1 cellular context compared by ENCODE assay signal in the genomic region with DNA sequence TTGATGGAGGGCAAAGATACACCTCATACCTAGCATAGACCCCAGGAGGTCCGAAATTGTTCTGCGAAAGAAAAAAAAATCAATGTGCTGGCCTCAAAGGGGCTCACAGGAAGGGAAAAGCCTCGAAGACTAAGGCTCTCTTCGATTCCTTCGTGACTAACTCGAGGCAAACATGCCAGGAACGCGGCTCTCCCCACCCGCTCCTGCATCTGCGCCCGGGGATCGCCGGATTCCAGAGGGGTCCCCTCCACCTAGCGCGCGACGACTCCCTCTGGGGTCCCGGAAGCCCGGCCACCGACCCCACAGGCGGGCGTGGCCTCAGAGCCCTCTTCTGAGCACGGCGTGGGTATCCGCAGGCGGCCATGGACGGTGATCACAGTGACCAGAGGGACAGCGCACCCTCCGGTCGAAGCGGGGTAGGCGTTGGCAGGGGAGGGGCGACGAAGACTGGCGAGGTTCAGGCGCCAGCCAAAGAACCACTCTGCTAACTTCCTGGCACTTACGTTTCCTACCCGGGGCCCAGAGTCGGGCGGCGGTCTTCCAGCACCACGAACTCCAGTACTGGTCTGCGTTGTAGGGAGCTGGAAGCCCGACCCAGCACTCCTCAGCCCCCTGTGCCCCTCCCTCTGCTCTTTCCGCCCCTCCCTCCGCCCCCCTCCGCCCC.
TF ChIP-seq lines count a peak whose summit lies in the region.

No MANE protein-coding gene starts in this region.

TF ChIP-seq in K562, 482 proteins besides CTCF, POLR2A, EP300 and RAD21 (continued from another document and continues in another):
- TF ChIP-seq, protein P1, sequence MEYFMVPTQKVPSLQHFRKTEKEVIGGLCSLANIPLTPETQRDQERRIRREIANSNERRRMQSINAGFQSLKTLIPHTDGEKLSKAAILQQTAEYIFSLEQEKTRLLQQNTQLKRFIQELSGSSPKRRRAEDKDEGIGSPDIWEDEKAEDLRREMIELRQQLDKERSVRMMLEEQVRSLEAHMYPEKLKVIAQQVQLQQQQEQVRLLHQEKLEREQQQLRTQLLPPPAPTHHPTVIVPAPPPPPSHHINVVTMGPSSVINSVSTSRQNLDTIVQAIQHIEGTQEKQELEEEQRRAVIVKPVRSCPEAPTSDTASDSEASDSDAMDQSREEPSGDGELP (CRISPR knock-in tag; IDR thresholded peaks at IDR 0.05; ENCODE audit: borderline replicate concordance), result peak; percentile 42
- TF ChIP-seq CREB3 (tag; conservative IDR thresholded peaks at IDR 0.05; ENCODE audit: low read depth) (no peak), RBM15 (IDR thresholded peaks at IDR 0.05; ENCODE audit: insufficient read depth, low read length) (no peak), ILF3 (IDR thresholded peaks at IDR 0.05; ENCODE audit: borderline replicate concordance) (peak; percentile 12; the same call in 1 of the 2 replicates), CCAR2 (IDR thresholded peaks at IDR 0.05; ENCODE audit: low read depth, low read length) (no peak), ASH1L (IDR thresholded peaks at IDR 0.05; ENCODE audit: borderline replicate concordance, low read depth, partially characterized antibody) (no peak), TRIM25 (IDR thresholded peaks at IDR 0.05; ENCODE audit: borderline replicate concordance) (no peak), SFPQ (IDR thresholded peaks at IDR 0.05; ENCODE audit: low read depth, low read length) (no peak), ZNF253 (CRISPR knock-in tag; conservative IDR thresholded peaks at IDR 0.05) (no peak), TCF7 (IDR thresholded peaks at IDR 0.05; ENCODE audit: borderline replicate concordance) (no peak), ZBTB33 (CRISPR knock-in tag; IDR thresholded peaks at IDR 0.05) (no peak), ZC3H4 (CRISPR knock-in tag; IDR thresholded peaks at IDR 0.05; ENCODE audit: borderline replicate concordance) (no peak), ZNF512 (tag; IDR thresholded peaks at IDR 0.05) (no peak), ZFPM2 (CRISPR knock-in tag; IDR thresholded peaks at IDR 0.05) (no peak), ZNF431 (CRISPR knock-in tag; IDR thresholded peaks at IDR 0.05) (no peak), SNAPC5 (CRISPR knock-in tag; IDR thresholded peaks at IDR 0.05) (no peak), MAFK (IDR thresholded peaks at IDR 0.05; ENCODE audit: low read length) (no peak), RHOXF2B (CRISPR knock-in tag; conservative IDR thresholded peaks at IDR 0.05) (no peak), U2AF1 (optimal IDR thresholded peaks at IDR 0.05; ENCODE audit: low read depth, low read length) (no peak), SIN3B (IDR thresholded peaks at IDR 0.05; ENCODE audit: low read depth) (peak; percentile 45; the same call in 1 of the 2 replicates), ZNF639 (CRISPR knock-in tag; conservative IDR thresholded peaks at IDR 0.05 in 1 of 2, IDR thresholded peaks at IDR 0.05 in 1 of 2) (peak in 1 of 2 experiments; percentile 87; a peak in 2 of 4 replicates), TCFL5 (CRISPR knock-in tag; conservative IDR thresholded peaks at IDR 0.05) (no peak), ZBTB1 (CRISPR knock-in tag; IDR thresholded peaks at IDR 0.05; ENCODE audit: borderline replicate concordance, low read depth) (0 out of 2 replicates have a peak, but pooled peaks have one; percentile 32), CXXC5 (CRISPR knock-in tag; IDR thresholded peaks at IDR 0.05) (peak; percentile 42), SAFB2 (IDR thresholded peaks at IDR 0.05; ENCODE audit: borderline replicate concordance, low read depth, low read length, severe bottlenecking) (no peak), ZNF609 (CRISPR knock-in tag; IDR thresholded peaks at IDR 0.05; ENCODE audit: borderline replicate concordance) (no peak)
- TF ChIP-seq, protein P2, sequence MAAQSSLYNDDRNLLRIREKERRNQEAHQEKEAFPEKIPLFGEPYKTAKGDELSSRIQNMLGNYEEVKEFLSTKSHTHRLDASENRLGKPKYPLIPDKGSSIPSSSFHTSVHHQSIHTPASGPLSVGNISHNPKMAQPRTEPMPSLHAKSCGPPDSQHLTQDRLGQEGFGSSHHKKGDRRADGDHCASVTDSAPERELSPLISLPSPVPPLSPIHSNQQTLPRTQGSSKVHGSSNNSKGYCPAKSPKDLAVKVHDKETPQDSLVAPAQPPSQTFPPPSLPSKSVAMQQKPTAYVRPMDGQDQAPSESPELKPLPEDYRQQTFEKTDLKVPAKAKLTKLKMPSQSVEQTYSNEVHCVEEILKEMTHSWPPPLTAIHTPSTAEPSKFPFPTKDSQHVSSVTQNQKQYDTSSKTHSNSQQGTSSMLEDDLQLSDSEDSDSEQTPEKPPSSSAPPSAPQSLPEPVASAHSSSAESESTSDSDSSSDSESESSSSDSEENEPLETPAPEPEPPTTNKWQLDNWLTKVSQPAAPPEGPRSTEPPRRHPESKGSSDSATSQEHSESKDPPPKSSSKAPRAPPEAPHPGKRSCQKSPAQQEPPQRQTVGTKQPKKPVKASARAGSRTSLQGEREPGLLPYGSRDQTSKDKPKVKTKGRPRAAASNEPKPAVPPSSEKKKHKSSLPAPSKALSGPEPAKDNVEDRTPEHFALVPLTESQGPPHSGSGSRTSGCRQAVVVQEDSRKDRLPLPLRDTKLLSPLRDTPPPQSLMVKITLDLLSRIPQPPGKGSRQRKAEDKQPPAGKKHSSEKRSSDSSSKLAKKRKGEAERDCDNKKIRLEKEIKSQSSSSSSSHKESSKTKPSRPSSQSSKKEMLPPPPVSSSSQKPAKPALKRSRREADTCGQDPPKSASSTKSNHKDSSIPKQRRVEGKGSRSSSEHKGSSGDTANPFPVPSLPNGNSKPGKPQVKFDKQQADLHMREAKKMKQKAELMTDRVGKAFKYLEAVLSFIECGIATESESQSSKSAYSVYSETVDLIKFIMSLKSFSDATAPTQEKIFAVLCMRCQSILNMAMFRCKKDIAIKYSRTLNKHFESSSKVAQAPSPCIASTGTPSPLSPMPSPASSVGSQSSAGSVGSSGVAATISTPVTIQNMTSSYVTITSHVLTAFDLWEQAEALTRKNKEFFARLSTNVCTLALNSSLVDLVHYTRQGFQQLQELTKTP (IDR thresholded peaks at IDR 0.05; ENCODE audit: low read depth in 1 of 2, partially characterized antibody in 2 of 2), result peak in 1 of 2 experiments; percentile 17
- TF ChIP-seq, protein P3, sequence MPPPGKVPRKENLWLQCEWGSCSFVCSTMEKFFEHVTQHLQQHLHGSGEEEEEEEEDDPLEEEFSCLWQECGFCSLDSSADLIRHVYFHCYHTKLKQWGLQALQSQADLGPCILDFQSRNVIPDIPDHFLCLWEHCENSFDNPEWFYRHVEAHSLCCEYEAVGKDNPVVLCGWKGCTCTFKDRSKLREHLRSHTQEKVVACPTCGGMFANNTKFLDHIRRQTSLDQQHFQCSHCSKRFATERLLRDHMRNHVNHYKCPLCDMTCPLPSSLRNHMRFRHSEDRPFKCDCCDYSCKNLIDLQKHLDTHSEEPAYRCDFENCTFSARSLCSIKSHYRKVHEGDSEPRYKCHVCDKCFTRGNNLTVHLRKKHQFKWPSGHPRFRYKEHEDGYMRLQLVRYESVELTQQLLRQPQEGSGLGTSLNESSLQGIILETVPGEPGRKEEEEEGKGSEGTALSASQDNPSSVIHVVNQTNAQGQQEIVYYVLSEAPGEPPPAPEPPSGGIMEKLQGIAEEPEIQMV (tag; conservative IDR thresholded peaks at IDR 0.05; ENCODE audit: low read depth), result no peak
